ENCODE assay signal across 8 cellular contexts in genomic region chr16:57530104-57530522, GRCh38. TPM values are rescaled to one million over a fixed set of nuclear protein-coding genes. Genes with fewer than 3 reads are reported as not detected.
DNase-seq lines count a peak whose midpoint lies in the region; ATAC-seq, FAIRE-seq and TF ChIP-seq lines count a peak whose summit lies in the region.

No MANE protein-coding gene starts in this region.

- no peak overlapping the region for H4K91ac ChIP-seq in mesenchymal stem cell (ENCODE audit: low read length)

- 9% methylated on average over 7 of the region's 7 CpGs for WGBS in K562 (ENCODE audit: insufficient coverage, low coverage, missing lambda C conversion rate)
- WGBS in mesenchymal stem cell = 21% methylated on average over 7 of the region's 7 CpGs

- H3K27ac ChIP-seq in K562 (ENCODE audit: extremely low read depth, low read depth, low read length) = no peak overlapping the region
- H3K27ac ChIP-seq in mesenchymal stem cell (ENCODE audit: low read length, poor library complexity, severe bottlenecking) = peak overlapping the region; percentile 22

- TF ChIP-seq EP300 in K562 (IDR thresholded peaks at IDR 0.05; ENCODE audit: low read length) = no peak; the same call in 1 of the 2 replicates

- POLR2A ChIA-PET in K562 (lab: Yijun Ruan, JAX) = interaction anchor here (0.6 to 0.7 kb wide), 2 partner anchors 22 to 35 kb away, joined by 3 read pairs; no protein-coding TSS in a partner anchor

- CTCF ChIA-PET in K562 (lab: Yijun Ruan, JAX; ENCODE audit: low intra/inter-chr PET ratio) = no interaction called here

- in situ Hi-C loops in K562 (cut with MboI) = no loop called here

- H3K27me3 ChIP-seq in K562 (ENCODE audit: control insufficient read depth in 2 of 2, insufficient read depth in 2 of 2, low read length in 2 of 2) (no peaks in the 10 kb centered on the region; a peak in 1 of 5 replicates), mesenchymal stem cell (ENCODE audit: control insufficient read depth in 1 of 2, insufficient read depth in 1 of 2, low read length in 2 of 2) (no peaks in the 10 kb centered on the region)

- H3K4me1 ChIP-seq in K562 (replicated peaks in 1 of 2; ENCODE audit: control insufficient read depth in 2 of 2, insufficient read depth in 2 of 2, low read length in 2 of 2) = peaks cover 22 to 53% of the 10 kb centered on the region in 2 experiments
- peaks cover 64% of the 10 kb centered on the region for H3K4me1 ChIP-seq in mesenchymal stem cell (ENCODE audit: control insufficient read depth, insufficient read depth, low read depth, low read length)

- H2BK15ac ChIP-seq in mesenchymal stem cell (ENCODE audit: low read depth, poor library complexity, severe bottlenecking) = peak overlapping the region; percentile 87

- no peaks in the 10 kb centered on the region for H3K9me3 ChIP-seq in K562 (replicated peaks; ENCODE audit: control insufficient read depth, insufficient read depth, low read depth, low read length)
- H3K9me3 ChIP-seq in mesenchymal stem cell (ENCODE audit: control insufficient read depth, low read length) = no peaks in the 10 kb centered on the region

- no peak overlapping the region for H2BK5ac ChIP-seq in mesenchymal stem cell (ENCODE audit: low read depth, low read length, poor library complexity, severe bottlenecking)

- peak; percentile 76 for ATAC-seq in GM19043 (IDR thresholded peaks at IDR 0.05; ENCODE audit: low read depth, unreplicated experiment)
- ATAC-seq in HG03135 (IDR thresholded peaks at IDR 0.05; ENCODE audit: unreplicated experiment) = peak; percentile 66
- peak; percentile 71 for ATAC-seq in K562

- H3K79me2 ChIP-seq in K562 (ENCODE audit: control insufficient read depth, insufficient read depth, low read length) = no peaks in the 10 kb centered on the region

- no peak for TF ChIP-seq CTCF in K562 (IDR thresholded peaks at IDR 0.05 in 2 of 3, conservative IDR thresholded peaks at IDR 0.05 in 1 of 3; ENCODE audit: insufficient read depth in 2 of 3, low read depth in 1 of 3, low read length in 3 of 3)

- intact Hi-C loops in K562 (cut with micrococcal nuclease) = no loop called here

- H3K4me2 ChIP-seq in K562 (ENCODE audit: insufficient read depth, low read length) (no peak overlapping the region), mesenchymal stem cell (ENCODE audit: low read length, poor library complexity, severe bottlenecking) (no peak overlapping the region)

- no peaks in the 10 kb centered on the region for H3K36me3 ChIP-seq in K562 (ENCODE audit: control insufficient read depth, insufficient read depth, low read length)
- peaks cover 4 to 32% of the 10 kb centered on the region in 2 experiments for H3K36me3 ChIP-seq in mesenchymal stem cell (ENCODE audit: control insufficient read depth in 1 of 2, insufficient read depth in 2 of 2, low read depth in 1 of 2, low read length in 2 of 2)

- FAIRE-seq in K562 (lab: Jason Lieb, UNC) = peak; percentile 88

- DNase-seq in T-helper 9 cell (peak; percentile 55), K562 (ENCODE audit: extremely low read depth in 1 of 4, low spot score in 3 of 4) (peak in 2 of 4 experiments; percentile 56 to 69), mesenchymal stem cell (peak; percentile 74), cerebellar nuclear complex (lab: John Stamatoyannopoulos, UW) (no peak), NCI-H1694 treated with DMSO at 0.1 percent for 48 hours (lab: John Stamatoyannopoulos, UW) (no peak)
- peak; percentile 71 for DNase-seq in stimulated activated CD8-positive, alpha-beta memory T cell treated with anti-CD3 and anti-CD28 coated beads, Interleukin-7, amount 100 ng/mL, for 4 hours (ENCODE audit: low read depth in 2 of 2)

- H3K9ac ChIP-seq in K562 (ENCODE audit: insufficient read depth in 1 of 2, low read depth in 2 of 2, low read length in 2 of 2) = peak overlapping the region in 1 of 2 experiments; percentile 65; a peak in 1 of 4 replicates
- H3K9ac ChIP-seq in mesenchymal stem cell (ENCODE audit: low read length) = no peak overlapping the region

- peak overlapping the region in 1 of 2 experiments; percentile 89 for H2BK12ac ChIP-seq in mesenchymal stem cell (ENCODE audit: low read length in 2 of 2)

- no peak for TF ChIP-seq POLR2A in K562 (conservative IDR thresholded peaks at IDR 0.05)

- H3K9me1 ChIP-seq in K562 (ENCODE audit: control insufficient read depth, insufficient read depth, low read length) = no peaks in the 10 kb centered on the region

- peak overlapping the region; percentile 14 to 65 for H3K18ac ChIP-seq in mesenchymal stem cell (ENCODE audit: low read depth in 1 of 2, low read length in 2 of 2)

- H3K4me3 ChIP-seq in K562 = no peak overlapping the region
- no peak overlapping the region for H3K4me3 ChIP-seq in mesenchymal stem cell (ENCODE audit: insufficient read depth in 1 of 2, low read depth in 1 of 2, low read length in 2 of 2)

- H2BK120ac ChIP-seq in mesenchymal stem cell (ENCODE audit: low read depth, low read length) = no peak overlapping the region

- no peaks in the 10 kb centered on the region for H4K20me1 ChIP-seq in K562 (replicated peaks; ENCODE audit: control insufficient read depth, insufficient read depth, low read length)

- BruUV-seq in K562 (replicated peaks; lab: Mats Ljungman, UMichigan) = no TSS peak

- H3K4ac ChIP-seq in mesenchymal stem cell (ENCODE audit: low read depth in 1 of 2, low read length in 2 of 2) = peak overlapping the region; percentile 16 to 47

- peak overlapping the region; percentile 46 for H2AK5ac ChIP-seq in mesenchymal stem cell (ENCODE audit: low read length, severe bottlenecking)

- peak overlapping the region; percentile 66 for H4K8ac ChIP-seq in mesenchymal stem cell (ENCODE audit: low read length)

- no peak overlapping the region for H2AFZ ChIP-seq in K562 (ENCODE audit: low read depth, low read length)
- no peak overlapping the region for H2AFZ ChIP-seq in mesenchymal stem cell (ENCODE audit: low read depth, low read length)

- TF ChIP-seq RAD21 in K562 (CRISPR knock-in tag; conservative IDR thresholded peaks at IDR 0.05 in 1 of 2, IDR thresholded peaks at IDR 0.05 in 1 of 2) = no peak

- peaks cover 43% of the 10 kb centered on the region for H3K79me1 ChIP-seq in mesenchymal stem cell (replicated peaks; ENCODE audit: low read length, poor library complexity, severe bottlenecking)

- H3K23ac ChIP-seq in mesenchymal stem cell (ENCODE audit: low read length in 2 of 2) = no peak overlapping the region

- H3K14ac ChIP-seq in mesenchymal stem cell (ENCODE audit: low read length in 2 of 2) = peak overlapping the region in 1 of 2 experiments; percentile 26

RNA-seq across cellular contexts. Expression of gene CCDC102A, which starts 6.3 kb away (rescaled TPM):
- total RNA-seq in K562 (2011; cell fraction: chromatin; rRNA removed; ENCODE audit: low replicate concordance) = 0.26 and 1.1 TPM in 2 replicates
- total RNA-seq in K562 (2011; cell fraction: nucleolus; rRNA removed) = 0.92 and 1.3 TPM in 2 replicates
- total RNA-seq in K562 (2011; cell fraction: nucleoplasm; rRNA removed) = 0.51 and 0.84 TPM in 2 replicates
- total RNA-seq in K562 (2014; rRNA removed) (3.8 and 4.9 TPM in 2 replicates), K562 (2014; rRNA removed; fragmentation: Illumina TruSeq; extraction: Trizol) (0.16 and 0.58 TPM in 2 replicates), K562 (2015; rRNA removed; fragmentation: Illumina TruSeq; extraction: Trizol) (1.4 and 2.1 TPM in 2 replicates), K562 (2021) (2.7 and 3.0 TPM in 2 replicates)
- polyA plus RNA-seq in K562 (2011; rRNA removed) (2.2 and 2.4 TPM in 2 replicates), K562 (2014; fragmentation: Illumina TruSeq; extraction: Trizol) (0.85 and 1.4 TPM in 2 replicates), K562 (2014; fragmentation: Nextera tagmentation; extraction: Ambion mirVana) (under 1 TPM; 0.03 to 0.11 TPM), K562 (2014; rRNA removed) (2.0 and 4.9 TPM in 2 replicates)
- polyA plus RNA-seq in K562 (2011; cell fraction: cytosol; rRNA removed) = 2.6 and 6.6 TPM in 2 replicates
- 1.3 and 2.1 TPM in 2 replicates for polyA plus RNA-seq in K562 (2011; cell fraction: nucleus; rRNA removed)
- polyA plus RNA-seq in K562 (2012) = 2.3 and 2.8 TPM in 2 replicates
- 0.45 and 1.4 TPM in 2 replicates for polyA minus RNA-seq in K562 (2011; rRNA and poly(A)+ RNA removed)
- 1.4 and 1.6 TPM in 2 replicates for polyA minus RNA-seq in K562 (2011; cell fraction: cytosol; rRNA and poly(A)+ RNA removed)
- 0.67 and 1.1 TPM in 2 replicates for polyA minus RNA-seq in K562 (2011; cell fraction: nucleus; rRNA and poly(A)+ RNA removed)
- 4.5 TPM for polyA plus RNA-seq in mesenchymal stem cell (2013, experiment 1 of 2)
- polyA plus RNA-seq in mesenchymal stem cell (2013, experiment 2 of 2) = 4.8 TPM

RNA-seq across cellular contexts. Expression of gene ADGRG5, which starts 12.3 kb away (rescaled TPM):
- total RNA-seq in K562 (2011; cell fraction: chromatin; rRNA removed; ENCODE audit: low replicate concordance) = 0.14 TPM in 1 of 2 replicates, not detected in the other
- total RNA-seq in K562 (2011; cell fraction: nucleolus; rRNA removed) = 0.13 TPM in 1 of 2 replicates, not detected in the other
- total RNA-seq in K562 (2011; cell fraction: nucleoplasm; rRNA removed) = 0.07 TPM in 1 of 2 replicates, not detected in the other
- 0.08 and 0.09 TPM in 2 replicates for total RNA-seq in K562 (2014; rRNA removed)
- total RNA-seq in K562 (2014; rRNA removed; fragmentation: Illumina TruSeq; extraction: Trizol) = 0.07 TPM in 1 of 2 replicates, not detected in the other
- 0.14 and 0.30 TPM in 2 replicates for total RNA-seq in K562 (2015; rRNA removed; fragmentation: Illumina TruSeq; extraction: Trizol)
- 0.09 and 0.27 TPM in 2 replicates for total RNA-seq in K562 (2021)
- polyA plus RNA-seq in K562 (2011; rRNA removed) = 0.01 and 0.11 TPM in 2 replicates
- polyA plus RNA-seq in K562 (2011; cell fraction: cytosol; rRNA removed) = 0.03 and 0.07 TPM in 2 replicates
- polyA plus RNA-seq in K562 (2011; cell fraction: nucleus; rRNA removed) = 0.13 and 0.27 TPM in 2 replicates
- polyA plus RNA-seq in K562 (2012) = 0.55 and 0.62 TPM in 2 replicates
- polyA plus RNA-seq in K562 (2014; fragmentation: Illumina TruSeq; extraction: Trizol) = 0.08 and 0.10 TPM in 2 replicates
- polyA plus RNA-seq in K562 (2014; fragmentation: Nextera tagmentation; extraction: Ambion mirVana) = under 1 TPM; 0.01 to 0.39 TPM
- 0.04 and 0.15 TPM in 2 replicates for polyA plus RNA-seq in K562 (2014; rRNA removed)
- 0.06 TPM in 1 of 2 replicates, not detected in the other for polyA minus RNA-seq in K562 (2011; rRNA and poly(A)+ RNA removed)
- polyA minus RNA-seq in K562 (2011; cell fraction: cytosol; rRNA and poly(A)+ RNA removed) = not detected in 2 replicates
- polyA minus RNA-seq in K562 (2011; cell fraction: nucleus; rRNA and poly(A)+ RNA removed) = not detected in 2 replicates
- not detected for polyA plus RNA-seq in mesenchymal stem cell (2013, experiment 1 of 2)
- polyA plus RNA-seq in mesenchymal stem cell (2013, experiment 2 of 2) = not detected

RNA-seq across cellular contexts. Expression of gene DOK4, which starts 43.8 kb away (rescaled TPM):
- total RNA-seq in K562 (2011; cell fraction: chromatin; rRNA removed; ENCODE audit: low replicate concordance) = 3.9 and 13.2 TPM in 2 replicates
- total RNA-seq in K562 (2011; cell fraction: nucleolus; rRNA removed) = 9.2 and 12.2 TPM in 2 replicates
- total RNA-seq in K562 (2011; cell fraction: nucleoplasm; rRNA removed) = 6.3 and 7.6 TPM in 2 replicates
- 14.4 and 18.9 TPM in 2 replicates for total RNA-seq in K562 (2014; rRNA removed)
- total RNA-seq in K562 (2014; rRNA removed; fragmentation: Illumina TruSeq; extraction: Trizol) = 2.3 and 3.2 TPM in 2 replicates
- 8.3 and 9.3 TPM in 2 replicates for total RNA-seq in K562 (2015; rRNA removed; fragmentation: Illumina TruSeq; extraction: Trizol)
- total RNA-seq in K562 (2021) = 11.0 and 11.4 TPM in 2 replicates
- 10.8 and 11.3 TPM in 2 replicates for polyA plus RNA-seq in K562 (2011; rRNA removed)
- 14.0 and 19.6 TPM in 2 replicates for polyA plus RNA-seq in K562 (2011; cell fraction: cytosol; rRNA removed)
- 23.7 and 31.1 TPM in 2 replicates for polyA plus RNA-seq in K562 (2011; cell fraction: nucleus; rRNA removed)
- polyA plus RNA-seq in K562 (2012) = 10.2 and 13.2 TPM in 2 replicates
- polyA plus RNA-seq in K562 (2014; fragmentation: Illumina TruSeq; extraction: Trizol) = 6.5 and 9.5 TPM in 2 replicates
- polyA plus RNA-seq in K562 (2014; fragmentation: Nextera tagmentation; extraction: Ambion mirVana) = under 1 TPM; 0.10 TPM
- 12.4 and 16.4 TPM in 2 replicates for polyA plus RNA-seq in K562 (2014; rRNA removed)
- polyA minus RNA-seq in K562 (2011; rRNA and poly(A)+ RNA removed) = 3.6 and 5.5 TPM in 2 replicates
- polyA minus RNA-seq in K562 (2011; cell fraction: cytosol; rRNA and poly(A)+ RNA removed) = 5.9 and 6.1 TPM in 2 replicates
- 5.2 and 5.3 TPM in 2 replicates for polyA minus RNA-seq in K562 (2011; cell fraction: nucleus; rRNA and poly(A)+ RNA removed)
- 29.6 TPM for polyA plus RNA-seq in mesenchymal stem cell (2013, experiment 1 of 2)
- 29.7 TPM for polyA plus RNA-seq in mesenchymal stem cell (2013, experiment 2 of 2)

Comparison
In these comparisons a context has a peak if more than half of its experiments do, and no peak if none do; other contexts are left out.
1. DNase-seq: peak in T-helper 9 cell (single experiment), mesenchymal stem cell (single experiment) and stimulated activated CD8-positive, alpha-beta memory T cell treated with anti-CD3 and anti-CD28 coated beads, Interleukin-7, amount 100 ng/mL, for 4 hours (2 of 2); none in cerebellar nuclear complex (0 of 2) and NCI-H1694 treated with DMSO at 0.1 percent for 48 hours (single experiment).
2. Peak in every context shown above with its lines, with median percentiles within 50 percentile points of each other: ATAC-seq.